ENCODE assay signal across 1 cellular context in genomic region chr16:83953796-83954576, GRCh38.
TF ChIP-seq lines count a peak whose summit lies in the region.

No MANE protein-coding gene starts in this region.

TF ChIP-seq in GM12878, 131 proteins besides CTCF, POLR2A, EP300 and RAD21 (continued from another document):
- no peak for TF ChIP-seq NRF1 (conservative IDR thresholded peaks at IDR 0.05; ENCODE audit: low read depth, low read length)
- no peak for TF ChIP-seq ATF2 (IDR thresholded peaks at IDR 0.05; ENCODE audit: low read length)
- TF ChIP-seq PAX8 (IDR thresholded peaks at IDR 0.05), result no peak
- TF ChIP-seq ZSCAN29 (IDR thresholded peaks at IDR 0.05), result no peak
- no peak for TF ChIP-seq SUPT20H (IDR thresholded peaks at IDR 0.05; ENCODE audit: borderline replicate concordance, control insufficient read depth, low read depth, low read length)
- TF ChIP-seq, protein P1, sequence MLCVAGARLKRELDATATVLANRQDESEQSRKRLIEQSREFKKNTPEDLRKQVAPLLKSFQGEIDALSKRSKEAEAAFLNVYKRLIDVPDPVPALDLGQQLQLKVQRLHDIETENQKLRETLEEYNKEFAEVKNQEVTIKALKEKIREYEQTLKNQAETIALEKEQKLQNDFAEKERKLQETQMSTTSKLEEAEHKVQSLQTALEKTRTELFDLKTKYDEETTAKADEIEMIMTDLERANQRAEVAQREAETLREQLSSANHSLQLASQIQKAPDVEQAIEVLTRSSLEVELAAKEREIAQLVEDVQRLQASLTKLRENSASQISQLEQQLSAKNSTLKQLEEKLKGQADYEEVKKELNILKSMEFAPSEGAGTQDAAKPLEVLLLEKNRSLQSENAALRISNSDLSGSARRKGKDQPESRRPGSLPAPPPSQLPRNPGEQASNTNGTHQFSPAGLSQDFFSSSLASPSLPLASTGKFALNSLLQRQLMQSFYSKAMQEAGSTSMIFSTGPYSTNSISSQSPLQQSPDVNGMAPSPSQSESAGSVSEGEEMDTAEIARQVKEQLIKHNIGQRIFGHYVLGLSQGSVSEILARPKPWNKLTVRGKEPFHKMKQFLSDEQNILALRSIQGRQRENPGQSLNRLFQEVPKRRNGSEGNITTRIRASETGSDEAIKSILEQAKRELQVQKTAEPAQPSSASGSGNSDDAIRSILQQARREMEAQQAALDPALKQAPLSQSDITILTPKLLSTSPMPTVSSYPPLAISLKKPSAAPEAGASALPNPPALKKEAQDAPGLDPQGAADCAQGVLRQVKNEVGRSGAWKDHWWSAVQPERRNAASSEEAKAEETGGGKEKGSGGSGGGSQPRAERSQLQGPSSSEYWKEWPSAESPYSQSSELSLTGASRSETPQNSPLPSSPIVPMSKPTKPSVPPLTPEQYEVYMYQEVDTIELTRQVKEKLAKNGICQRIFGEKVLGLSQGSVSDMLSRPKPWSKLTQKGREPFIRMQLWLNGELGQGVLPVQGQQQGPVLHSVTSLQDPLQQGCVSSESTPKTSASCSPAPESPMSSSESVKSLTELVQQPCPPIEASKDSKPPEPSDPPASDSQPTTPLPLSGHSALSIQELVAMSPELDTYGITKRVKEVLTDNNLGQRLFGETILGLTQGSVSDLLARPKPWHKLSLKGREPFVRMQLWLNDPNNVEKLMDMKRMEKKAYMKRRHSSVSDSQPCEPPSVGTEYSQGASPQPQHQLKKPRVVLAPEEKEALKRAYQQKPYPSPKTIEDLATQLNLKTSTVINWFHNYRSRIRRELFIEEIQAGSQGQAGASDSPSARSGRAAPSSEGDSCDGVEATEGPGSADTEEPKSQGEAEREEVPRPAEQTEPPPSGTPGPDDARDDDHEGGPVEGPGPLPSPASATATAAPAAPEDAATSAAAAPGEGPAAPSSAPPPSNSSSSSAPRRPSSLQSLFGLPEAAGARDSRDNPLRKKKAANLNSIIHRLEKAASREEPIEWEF (IDR thresholded peaks at IDR 0.05; ENCODE audit: insufficient replicate concordance, low read depth, low read length), result no peak
- no peak for TF ChIP-seq ZNF207 (IDR thresholded peaks at IDR 0.05; ENCODE audit: borderline replicate concordance)
- no peak for TF ChIP-seq TARDBP (IDR thresholded peaks at IDR 0.05; ENCODE audit: borderline replicate concordance)
- no peak for TF ChIP-seq ZBED1 (IDR thresholded peaks at IDR 0.05; ENCODE audit: borderline replicate concordance)
